Comparison of ENCODE assay signal across 1 cellular context in genomic region chr21:38965910-38966504, GRCh38.
TF ChIP-seq lines count a peak whose summit lies in the region.

No MANE protein-coding gene starts in this region.

TF ChIP-seq in K562, 482 proteins besides CTCF, POLR2A, EP300 and RAD21 (continued from another document and continues in another):
- TF ChIP-seq FOXO4 (CRISPR knock-in tag; IDR thresholded peaks at IDR 0.05) (no peak), ZNF280B (CRISPR knock-in tag; IDR thresholded peaks at IDR 0.05) (no peak), HDAC2 (IDR thresholded peaks at IDR 0.05) (no peak), ZNF253 (CRISPR knock-in tag; conservative IDR thresholded peaks at IDR 0.05) (no peak), ZNF444 (CRISPR knock-in tag; IDR thresholded peaks at IDR 0.05) (no peak), SMARCB1 (IDR thresholded peaks at IDR 0.05; ENCODE audit: insufficient read length, low read depth) (no peak), HCFC1 (IDR thresholded peaks at IDR 0.05; ENCODE audit: low read depth, low read length) (no peak; the same call in 1 of the 2 replicates), TCFL5 (CRISPR knock-in tag; conservative IDR thresholded peaks at IDR 0.05) (no peak), ZNF3 (CRISPR knock-in tag; IDR thresholded peaks at IDR 0.05) (no peak), SFPQ (IDR thresholded peaks at IDR 0.05; ENCODE audit: low read depth, low read length) (no peak), TSHZ1 (CRISPR knock-in tag; IDR thresholded peaks at IDR 0.05) (no peak), TRIM28 (IDR thresholded peaks at IDR 0.05) (no peak), ZNF764 (CRISPR knock-in tag; IDR thresholded peaks at IDR 0.05; ENCODE audit: low read depth) (no peak), TEAD1 (CRISPR knock-in tag; IDR thresholded peaks at IDR 0.05) (no peak), ZNF561 (CRISPR knock-in tag; conservative IDR thresholded peaks at IDR 0.05) (no peak), MYC (IDR thresholded peaks at IDR 0.05; ENCODE audit: low read depth, low read length) (peak; percentile 95), MYC (CRISPR knock-in tag; IDR thresholded peaks at IDR 0.05; ENCODE audit: borderline replicate concordance, low read depth) (peak; percentile 71; the same call in 1 of the 2 replicates), ZBTB49 (CRISPR knock-in tag; IDR thresholded peaks at IDR 0.05; ENCODE audit: borderline replicate concordance) (no peak), ZNF511 (CRISPR knock-in tag; IDR thresholded peaks at IDR 0.05) (no peak), TARDBP (IDR thresholded peaks at IDR 0.05) (no peak), SRSF3 (IDR thresholded peaks at IDR 0.05; ENCODE audit: insufficient read depth, low read length) (no peak), KLF1 (tag; IDR thresholded peaks at IDR 0.05) (no peak), ARID3A (IDR thresholded peaks at IDR 0.05; ENCODE audit: borderline replicate concordance, low read depth, low read length) (no peak), SRSF7 (optimal IDR thresholded peaks at IDR 0.05; ENCODE audit: low read depth, low read length) (no peak), TAL1 (IDR thresholded peaks at IDR 0.05) (no peak), ZNF395 (CRISPR knock-in tag; IDR thresholded peaks at IDR 0.05) (peak; percentile 39; the same call in 1 of the 2 replicates), DNMT1 (IDR thresholded peaks at IDR 0.05) (no peak), ZHX1 (conservative IDR thresholded peaks at IDR 0.05; ENCODE audit: low read length) (no peak), ZNF431 (CRISPR knock-in tag; IDR thresholded peaks at IDR 0.05) (no peak), ZZZ3 (IDR thresholded peaks at IDR 0.05) (no peak), RNF2 (IDR thresholded peaks at IDR 0.05) (no peak), NONO (IDR thresholded peaks at IDR 0.05; ENCODE audit: low read depth in 2 of 2, low read length in 1 of 2) (no peak), XRCC5 (IDR thresholded peaks at IDR 0.05; ENCODE audit: low read depth, low read length) (no peak), MEF2A (IDR thresholded peaks at IDR 0.05; ENCODE audit: control insufficient read depth, low read depth, low read length) (no peak), SRF (CRISPR knock-in tag; IDR thresholded peaks at IDR 0.05) (no peak), ZKSCAN1 (IDR thresholded peaks at IDR 0.05; ENCODE audit: low read depth, low read length) (no peak), ZNF316 (IDR thresholded peaks at IDR 0.05) (no peak), NFE2L1 (tag; IDR thresholded peaks at IDR 0.05; ENCODE audit: borderline replicate concordance, low read depth) (no peak), YY1 (IDR thresholded peaks at IDR 0.05; ENCODE audit: borderline replicate concordance in 1 of 3, control insufficient read depth in 1 of 3, extremely low read depth in 1 of 3, insufficient read depth in 3 of 3, insufficient read length in 1 of 3, insufficient replicate concordance in 2 of 3, low read depth in 1 of 3, low read length in 2 of 3) (no peak), NKRF (IDR thresholded peaks at IDR 0.05; ENCODE audit: borderline replicate concordance) (no peak), MAZ (CRISPR knock-in tag; conservative IDR thresholded peaks at IDR 0.05 in 1 of 2, IDR thresholded peaks at IDR 0.05 in 1 of 2) (no peak), ZNF583 (CRISPR knock-in tag; IDR thresholded peaks at IDR 0.05) (peak; percentile 25; the same call in 1 of the 2 replicates), TCF7 (IDR thresholded peaks at IDR 0.05; ENCODE audit: borderline replicate concordance) (no peak)
